In genomic region chr3:65871305-65872141, GRCh38 we compare ENCODE assay signal across 12 cellular contexts.
DNase-seq lines count a peak whose midpoint lies in the region; ATAC-seq and TF ChIP-seq lines count a peak whose summit lies in the region.
"Had no signal": no experiment of that assay in that cellular context is flagged by ENCODE, and none has a peak within 500 bp of the region (broad histone marks: within the 10 kb centered on the region; RNA-seq: fewer than 3 reads in every experiment).

No MANE protein-coding gene starts in this region.

- no peaks in the 10 kb centered on the region for H3K27me3 ChIP-seq in foreskin keratinocyte
- H3K27me3 ChIP-seq in psoas muscle (ENCODE audit: insufficient read depth in 3 of 3, low read length in 2 of 3) = no peaks in the 10 kb centered on the region
- no peaks in the 10 kb centered on the region for H3K27me3 ChIP-seq in PC-3 (ENCODE audit: low read length)

- CTCF ChIA-PET in HEK293 (lab: Yijun Ruan, JAX) = no interaction called here
- CTCF ChIA-PET in PC-3 (lab: Charles Lee) = no interaction called here

- H2AFZ ChIP-seq in PC-3 (ENCODE audit: low read length) = no peak overlapping the region

- 18 to 20% (median 18%) methylated on average over 6 of the region's 6 CpGs for WGBS in psoas muscle, 3 donors

- intact Hi-C loops in psoas muscle (cut with DNase I) (no loop called here), PC-3 (cut with micrococcal nuclease) (no loop called here)

- H3K9me3 ChIP-seq in HEK293 (ENCODE audit: control insufficient read depth, insufficient read depth, low read depth, low read length) (no peaks in the 10 kb centered on the region), psoas muscle (no peaks in the 10 kb centered on the region), PC-3 (ENCODE audit: low read length) (no peaks in the 10 kb centered on the region)

- DNase-seq in NCI-H524 treated with DMSO at 0.1 percent for 48 hours (lab: John Stamatoyannopoulos, UW) = peak; percentile 53
- DNase-seq in foreskin keratinocyte = no peak
- peak; percentile 53 to 67 for DNase-seq in psoas muscle
- no peak for DNase-seq in CD1c-positive myeloid dendritic cell (ENCODE audit: extremely low spot score)
- DNase-seq in PC-3 = no peak
- no peak for DNase-seq in NOMO-1 treated with dmso at 0.1 percent for 144 hours (lab: John Stamatoyannopoulos, UW; ENCODE audit: unreplicated experiment)
- DNase-seq: activated CD8-positive, alpha-beta T cell treated with anti-CD3 and anti-CD28 coated beads for 36 hours; foreskin melanocyte; nephron progenitor cell had no signal

- no peaks in the 10 kb centered on the region for H4K20me1 ChIP-seq in PC-3 (ENCODE audit: low read length)

- BruUV-seq in PC-3 (replicated peaks; lab: Mats Ljungman, UMichigan) = no TSS peak

- no peak overlapping the region for H3K9ac ChIP-seq in PC-3 (ENCODE audit: low read length)

- no peak overlapping the region for H3K4me3 ChIP-seq in HEK293 (ENCODE audit: low read depth, low read length)
- peak overlapping the region; percentile 27 for H3K4me3 ChIP-seq in psoas muscle
- no peak overlapping the region for H3K4me3 ChIP-seq in PC-3 (ENCODE audit: low read length)

- no peak overlapping the region for H3K4me2 ChIP-seq in PC-3 (ENCODE audit: low read length)

- POLR2A ChIA-PET in HEK293 (lab: Yijun Ruan, JAX) = no interaction called here
- POLR2A ChIA-PET in PC-3 (lab: Charles Lee; ENCODE audit: unreplicated experiment) = no interaction called here

- no peaks in the 10 kb centered on the region for H3F3A ChIP-seq in PC-3 (ENCODE audit: low read length, unreplicated experiment)

- H3K27ac ChIP-seq in HEK293 (ENCODE audit: extremely low read depth, low read depth, low read length) (no peak overlapping the region), foreskin keratinocyte (no peak overlapping the region), psoas muscle (peak overlapping the region; percentile 68), PC-3 (ENCODE audit: low read length) (no peak overlapping the region)

- no peak for TF ChIP-seq CTCF in HEK293 (tag by site-specific recombination; IDR thresholded peaks at IDR 0.05)
- no peak for TF ChIP-seq CTCF in foreskin keratinocyte (conservative IDR thresholded peaks at IDR 0.05)
- no peak for TF ChIP-seq CTCF in psoas muscle (IDR thresholded peaks at IDR 0.05)
- TF ChIP-seq CTCF in PC-3 (conservative IDR thresholded peaks at IDR 0.05; ENCODE audit: low read depth, low read length) = no peak

- no peaks in the 10 kb centered on the region for H3K79me2 ChIP-seq in PC-3 (ENCODE audit: low read length)

- H3K36me3 ChIP-seq in HEK293 (ENCODE audit: control insufficient read depth in 2 of 2, insufficient read depth in 1 of 2, low read length in 2 of 2) = no peaks in the 10 kb centered on the region
- no peaks in the 10 kb centered on the region for H3K36me3 ChIP-seq in psoas muscle (ENCODE audit: insufficient read depth in 1 of 2, low read depth in 1 of 2)
- no peaks in the 10 kb centered on the region for H3K36me3 ChIP-seq in PC-3 (ENCODE audit: low read depth, low read length)

- H3K4me1 ChIP-seq in HEK293 (ENCODE audit: control insufficient read depth, insufficient read depth, low read length) (peaks cover 6% of the 10 kb centered on the region; the same call in 1 of the 2 replicates), foreskin keratinocyte (no peaks in the 10 kb centered on the region), psoas muscle (peaks cover 20% of the 10 kb centered on the region), PC-3 (ENCODE audit: insufficient read depth, low read length) (no peaks in the 10 kb centered on the region)

- ATAC-seq in foreskin keratinocyte (peak; percentile 31), psoas muscle (peak; percentile 87 to 98 (median 96)), HG03039 (IDR thresholded peaks at IDR 0.05; ENCODE audit: unreplicated experiment) (no peak), PC-3 (no peak)
- ATAC-seq: activated CD8-positive, alpha-beta T cell treated with anti-CD3 and anti-CD28 coated beads for 36 hours; Panc1 had no signal

- no peaks in the 10 kb centered on the region for H3K9me2 ChIP-seq in PC-3 (replicated peaks; ENCODE audit: low read length)

TF ChIP-seq in HEK293, 187 proteins besides CTCF, POLR2A, EP300 and RAD21 (continues in another document):
- TF ChIP-seq ZNF561 (tag by site-specific recombination; IDR thresholded peaks at IDR 0.05; ENCODE audit: borderline replicate concordance) (no peak), GFI1B (tag by site-specific recombination; IDR thresholded peaks at IDR 0.05) (no peak), ZNF707 (tag by site-specific recombination; IDR thresholded peaks at IDR 0.05) (no peak), RBAK (tag by site-specific recombination; IDR thresholded peaks at IDR 0.05) (no peak), ZNF677 (tag by site-specific recombination; IDR thresholded peaks at IDR 0.05) (no peak), FEZF1 (tag by site-specific recombination; IDR thresholded peaks at IDR 0.05) (no peak), REST (tag by site-specific recombination; IDR thresholded peaks at IDR 0.05) (no peak), TRIM28 (IDR thresholded peaks at IDR 0.05; ENCODE audit: borderline replicate concordance, low read length) (0 out of 2 replicates have a peak, but pooled peaks have one; percentile 17), ZNF747 (tag by site-specific recombination; IDR thresholded peaks at IDR 0.05) (no peak), PRDM2 (tag by site-specific recombination; IDR thresholded peaks at IDR 0.05; ENCODE audit: borderline replicate concordance) (no peak), ZNF571 (tag by site-specific recombination; IDR thresholded peaks at IDR 0.05) (no peak), ZNF473 (tag by site-specific recombination; IDR thresholded peaks at IDR 0.05) (no peak), ZNF391 (tag by site-specific recombination; IDR thresholded peaks at IDR 0.05; ENCODE audit: borderline replicate concordance, low read depth) (no peak), ZNF548 (tag by site-specific recombination; IDR thresholded peaks at IDR 0.05) (no peak)

Comparison
In these comparisons a context has a peak if more than half of its experiments do, and no peak if none do; other contexts are left out.
1. DNase-seq: peak in NCI-H524 treated with DMSO at 0.1 percent for 48 hours (single experiment) and psoas muscle (2 of 2); none in foreskin keratinocyte (0 of 2), CD1c-positive myeloid dendritic cell (single experiment), PC-3 (single experiment) and NOMO-1 treated with dmso at 0.1 percent for 144 hours (single experiment).
2. ATAC-seq: peak in foreskin keratinocyte (single experiment) and psoas muscle (4 of 4); none in HG03039 (single experiment) and PC-3 (single experiment).